Comparison of ENCODE assay signal across 20 cellular contexts in genomic region chr5:6404129-6404528, GRCh38. TPM values are rescaled to one million over a fixed set of nuclear protein-coding genes. Genes with fewer than 3 reads are reported as not detected.
DNase-seq lines count a peak whose midpoint lies in the region; ATAC-seq, FAIRE-seq and TF ChIP-seq lines count a peak whose summit lies in the region.
"Had no signal": no experiment of that assay in that cellular context is flagged by ENCODE, and none has a peak within 500 bp of the region (broad histone marks: within the 10 kb centered on the region; RNA-seq: fewer than 3 reads in every experiment).

No MANE protein-coding gene starts in this region.

- intact Hi-C loops in mucosa of descending colon (cut with DNase I, micrococcal nuclease) (no loop called here), cardiac septum (cut with DNase I) (no loop called here), kidney (cut with DNase I) (no loop called here)

- DNase-seq in AG08395 (ENCODE audit: low spot score) (peak; percentile 85), amniotic epithelial cell (ENCODE audit: low read depth) (peak; percentile 14), mucosa of descending colon (no peak), cardiac septum (ENCODE audit: low spot score) (no peak), kidney (no peak)
- DNase-seq: activated CD4-positive, alpha-beta memory T cell treated with anti-CD3 and anti-CD28 coated beads for 36 hours; activated effector memory CD4-positive, alpha-beta T cell treated with Interleukin-2 at 50 U/mL for 16 hours; brain microvascular endothelial cell; effector memory CD4-positive, alpha-beta T cell; NCI-H1048; NCI-H226; Peyer's patch; posterior cingulate gyrus had no signal

- H3K9me3 ChIP-seq in mucosa of descending colon: no peaks in the 10 kb centered on the region
- H3K9me3 ChIP-seq in kidney (ENCODE audit: control insufficient read depth in 1 of 2, low read length in 2 of 2): no peaks in the 10 kb centered on the region
- H3K9me3 ChIP-seq: A549, Peyer's patch had no signal

- H3K4me3 ChIP-seq in mucosa of descending colon: no peak overlapping the region
- no peak overlapping the region for H3K4me3 ChIP-seq in kidney (ENCODE audit: low read length in 2 of 2)
- H3K4me3 ChIP-seq: A549, Peyer's patch had no signal

- no peaks in the 10 kb centered on the region for H3K4me1 ChIP-seq in mucosa of descending colon (ENCODE audit: low read depth)
- H3K4me1 ChIP-seq in kidney (ENCODE audit: control insufficient read depth in 1 of 2, insufficient read depth in 1 of 2, low read depth in 1 of 2, low read length in 2 of 2): no peaks in the 10 kb centered on the region
- H3K4me1 ChIP-seq: Peyer's patch had no signal

- no peak overlapping the region for H3K27ac ChIP-seq in kidney (ENCODE audit: low read depth in 2 of 2, low read length in 2 of 2)
- H3K27ac ChIP-seq: A549, brain microvascular endothelial cell, Peyer's patch had no signal

- ATAC-seq in GM18520 (IDR thresholded peaks at IDR 0.05; ENCODE audit: unreplicated experiment) (peak; percentile 44), HG02852 (IDR thresholded peaks at IDR 0.05; ENCODE audit: unreplicated experiment) (peak; percentile 69), HG03354 (IDR thresholded peaks at IDR 0.05; ENCODE audit: poor library complexity, severe bottlenecking, unreplicated experiment) (no peak), mucosa of descending colon (no peak)
- ATAC-seq: A549 had no signal

- FAIRE-seq in kidney (lab: Jason Lieb, UNC): no peak
- FAIRE-seq: A549, HTR-8/SVneo, keratinocyte had no signal

- H3K36me3 ChIP-seq in mucosa of descending colon (ENCODE audit: low read depth) (no peaks in the 10 kb centered on the region), kidney (ENCODE audit: control insufficient read depth in 1 of 2, insufficient read depth in 2 of 2, low read length in 2 of 2) (no peaks in the 10 kb centered on the region)
- H3K36me3 ChIP-seq: brain microvascular endothelial cell, Peyer's patch had no signal

- H3K9ac ChIP-seq in kidney (ENCODE audit: low read length in 2 of 2): no peak overlapping the region

- no peak for TF ChIP-seq CTCF in mucosa of descending colon (IDR thresholded peaks at IDR 0.05)
- TF ChIP-seq CTCF in kidney (IDR thresholded peaks at IDR 0.05; ENCODE audit: borderline replicate concordance, extremely low read depth, insufficient read depth): no peak

RNA-seq across cellular contexts. Expression of gene MED10, which starts 25.8 kb away (rescaled TPM):
- total RNA-seq in mucosa of descending colon: 10 to 100 TPM; 24.7 to 44.9 (median 27.2) TPM
- total RNA-seq in cardiac septum: 27.6 TPM
- total RNA-seq in kidney: 32.3 TPM
- 25.9 TPM for polyA plus RNA-seq in kidney (ENCODE audit: insufficient read depth, low read depth, low replicate concordance)

RNA-seq across cellular contexts. Expression of gene UBE2QL1, which starts 44.5 kb away (rescaled TPM):
- total RNA-seq in mucosa of descending colon (1 to 10 TPM in 1 of 3 donors, under 1 TPM in 2; 0.19 to 4.1 (median 0.26) TPM), cardiac septum (13.1 TPM), kidney (0.31 TPM)
- 4.8 TPM for polyA plus RNA-seq in kidney (ENCODE audit: insufficient read depth, low read depth, low replicate concordance)
- total RNA-seq: activated CD4-positive, alpha-beta memory T cell treated with anti-CD3 and anti-CD28 coated beads for 36 hours; glomerular endothelial cell had no signal
- polyA plus RNA-seq: keratinocyte had no signal

Comparison
In these comparisons a context has a peak if more than half of its experiments do, and no peak if none do; other contexts are left out.
1. DNase-seq: peak in AG08395 (single experiment) and amniotic epithelial cell (single experiment); none in mucosa of descending colon (0 of 3), cardiac septum (single experiment) and kidney (single experiment).
2. ATAC-seq: peak in GM18520 (single experiment) and HG02852 (single experiment); none in HG03354 (single experiment) and mucosa of descending colon (single experiment).